Comparison of ENCODE assay signal across 8 cellular contexts in genomic region chr2:200810252-200810650, GRCh38. TPM values are rescaled to one million over a fixed set of nuclear protein-coding genes. Genes with fewer than 3 reads are reported as not detected.
DNase-seq lines count a peak whose midpoint lies in the region; ATAC-seq, FAIRE-seq and TF ChIP-seq lines count a peak whose summit lies in the region.

No MANE protein-coding gene starts in this region.

- peak overlapping the region; percentile 99 for H3K27ac Mint-ChIP-seq in activated T-cell treated with anti-CD3 and anti-CD28 coated beads, Interleukin-2, amount 50 U/mL, for 24 hours
- peak overlapping the region; percentile 96 for H3K27ac Mint-ChIP-seq in activated T-helper 2 cell treated with anti-CD3 and anti-CD28 coated beads, Interferon-gamma antibody, Interleukin-2, Interleukin-4, amounts not matched to agents 10 μg/mL and 5 μg/mL and 100 μg/mL, durations not matched to agents 14 hours and 24 hours and 36 hours

- no peak overlapping the region for H3K4me3 ChIP-seq in keratinocyte (ENCODE audit: control insufficient read depth in 2 of 3, extremely low read depth in 1 of 3, insufficient read depth in 2 of 3, low read depth in 1 of 3, low read length in 3 of 3)
- peak overlapping the region; percentile 71 to 93 (median 77) for H3K4me3 ChIP-seq in subcutaneous abdominal adipose tissue (ENCODE audit: low read depth in 1 of 5, low read length in 5 of 5)

- no peaks in the 10 kb centered on the region for H3K27me3 Mint-ChIP-seq in activated T-cell treated with anti-CD3 and anti-CD28 coated beads, Interleukin-2, amount 50 U/mL, for 24 hours
- no peaks in the 10 kb centered on the region for H3K27me3 Mint-ChIP-seq in activated T-helper 2 cell treated with anti-CD3 and anti-CD28 coated beads, Interferon-gamma antibody, Interleukin-2, Interleukin-4, amounts not matched to agents 10 μg/mL and 5 μg/mL and 100 μg/mL, durations not matched to agents 14 hours and 24 hours and 36 hours (ENCODE audit: low read depth)

- H2AFZ ChIP-seq in keratinocyte (ENCODE audit: control insufficient read depth, low read length): peak overlapping the region; percentile 66

- H3K36me3 ChIP-seq in keratinocyte (ENCODE audit: control insufficient read depth in 2 of 2, extremely low read depth in 1 of 2, insufficient read depth in 2 of 2, low read length in 2 of 2): peaks cover 9 to 15% of the 10 kb centered on the region in 2 experiments
- peaks cover 11 to 18% (median 17%) of the 10 kb centered on the region in 5 donors for H3K36me3 ChIP-seq in subcutaneous abdominal adipose tissue (ENCODE audit: control insufficient read depth in 5 of 5, insufficient read depth in 5 of 5, low read length in 5 of 5)

- H3K4me2 ChIP-seq in keratinocyte (ENCODE audit: control insufficient read depth, extremely low read depth, insufficient read depth, low read depth, low read length): peak overlapping the region; percentile 97

- ATAC-seq in GM19455 (IDR thresholded peaks at IDR 0.05; ENCODE audit: unreplicated experiment): no peak

- peak overlapping the region; percentile 93 for H3K4me3 Mint-ChIP-seq in activated T-cell treated with anti-CD3 and anti-CD28 coated beads, Interleukin-2, amount 50 U/mL, for 24 hours
- peak overlapping the region; percentile 88 for H3K4me3 Mint-ChIP-seq in activated T-helper 2 cell treated with anti-CD3 and anti-CD28 coated beads, Interferon-gamma antibody, Interleukin-2, Interleukin-4, amounts not matched to agents 10 μg/mL and 5 μg/mL and 100 μg/mL, durations not matched to agents 14 hours and 24 hours and 36 hours (ENCODE audit: low read depth)

- H3K4me1 Mint-ChIP-seq in activated T-cell treated with anti-CD3 and anti-CD28 coated beads, Interleukin-2, amount 50 U/mL, for 24 hours (ENCODE audit: low read depth): peaks cover 42% of the 10 kb centered on the region
- H3K4me1 Mint-ChIP-seq in activated T-helper 2 cell treated with anti-CD3 and anti-CD28 coated beads, Interferon-gamma antibody, Interleukin-2, Interleukin-4, amounts not matched to agents 10 μg/mL and 5 μg/mL and 100 μg/mL, durations not matched to agents 14 hours and 24 hours and 36 hours (ENCODE audit: low read depth): peaks cover 33% of the 10 kb centered on the region

- peaks cover 35% of the 10 kb centered on the region for H3K79me2 ChIP-seq in keratinocyte (ENCODE audit: control insufficient read depth, insufficient read depth, low read length)

- H3K27me3 ChIP-seq in keratinocyte (ENCODE audit: control insufficient read depth, extremely low read depth, insufficient read depth, low read length) (no peaks in the 10 kb centered on the region), subcutaneous abdominal adipose tissue (ENCODE audit: control insufficient read depth in 5 of 5, insufficient read depth in 4 of 5, low read length in 5 of 5) (no peaks in the 10 kb centered on the region)

- H4K20me1 ChIP-seq in keratinocyte (ENCODE audit: control insufficient read depth, extremely low read depth, insufficient read depth, low read length): peaks cover 9% of the 10 kb centered on the region

- no peak for TF ChIP-seq CTCF in keratinocyte (optimal IDR thresholded peaks at IDR 0.05 in 1 of 3, IDR thresholded peaks at IDR 0.05 in 1 of 3, conservative IDR thresholded peaks at IDR 0.05 in 1 of 3; ENCODE audit: extremely low read depth in 1 of 3, insufficient read depth in 2 of 3, low read length in 3 of 3)

- no peaks in the 10 kb centered on the region for H3K9me3 ChIP-seq in keratinocyte (ENCODE audit: control insufficient read depth, low read depth, low read length)
- H3K9me3 ChIP-seq in subcutaneous abdominal adipose tissue (ENCODE audit: control insufficient read depth in 5 of 5, low read length in 5 of 5): no peaks in the 10 kb centered on the region

- no peak overlapping the region for H3K9ac ChIP-seq in keratinocyte (ENCODE audit: control insufficient read depth, extremely low read depth, insufficient read depth, low read length)
- peak overlapping the region; percentile 66 to 99 (median 79) for H3K9ac ChIP-seq in subcutaneous abdominal adipose tissue (ENCODE audit: low read length in 5 of 5)

- H3K27ac ChIP-seq in keratinocyte (ENCODE audit: control insufficient read depth, insufficient read depth, low read length) (no peak overlapping the region), subcutaneous abdominal adipose tissue (ENCODE audit: low read depth, low read length) (peak overlapping the region; percentile 98)

- intact Hi-C loops in activated T-helper 2 cell treated with anti-CD3 and anti-CD28 coated beads, Interferon-gamma antibody, Interleukin-2, Interleukin-4, amounts not matched to agents 10 μg/mL and 5 μg/mL and 100 μg/mL, durations not matched to agents 14 hours and 24 hours and 36 hours (cut with micrococcal nuclease): loop anchor here (2.0 to 5.0 kb wide), 3 partner anchors 283 to 853 kb away; partner anchors contain the start of genes CFLAR, MAIP1, SGO2 and TYW5

- H3K9me1 ChIP-seq in keratinocyte (ENCODE audit: control insufficient read depth, extremely low read depth, insufficient read depth, low read length): no peaks in the 10 kb centered on the region

- dilution Hi-C loops in keratinocyte (cut with MboI; ENCODE audit: extremely low pct_ligation_motif_present, low sequenced_read_pairs): no loop called here

- H3K9me3 Mint-ChIP-seq in activated T-cell treated with anti-CD3 and anti-CD28 coated beads, Interleukin-2, amount 50 U/mL, for 24 hours: no peaks in the 10 kb centered on the region
- H3K9me3 Mint-ChIP-seq in activated T-helper 2 cell treated with anti-CD3 and anti-CD28 coated beads, Interferon-gamma antibody, Interleukin-2, Interleukin-4, amounts not matched to agents 10 μg/mL and 5 μg/mL and 100 μg/mL, durations not matched to agents 14 hours and 24 hours and 36 hours: no peaks in the 10 kb centered on the region

- H3K36me3 Mint-ChIP-seq in activated T-cell treated with anti-CD3 and anti-CD28 coated beads, Interleukin-2, amount 50 U/mL, for 24 hours (ENCODE audit: low read depth): peaks cover 34% of the 10 kb centered on the region
- H3K36me3 Mint-ChIP-seq in activated T-helper 2 cell treated with anti-CD3 and anti-CD28 coated beads, Interferon-gamma antibody, Interleukin-2, Interleukin-4, amounts not matched to agents 10 μg/mL and 5 μg/mL and 100 μg/mL, durations not matched to agents 14 hours and 24 hours and 36 hours (ENCODE audit: low read depth): peaks cover 32% of the 10 kb centered on the region

- DNase-seq in activated T-cell treated with anti-CD3 and anti-CD28 coated beads, Interleukin-2, amount 50 U/mL, for 24 hours: no peak
- no peak for DNase-seq in activated T-cell treated with anti-CD3 and anti-CD28 coated beads, Interleukin-2, amount 50 U/mL, for 48 hours
- DNase-seq in activated T-helper 2 cell treated with anti-CD3 and anti-CD28 coated beads, Interferon-gamma antibody, Interleukin-2, Interleukin-4, amounts not matched to agents 10 μg/mL and 5 μg/mL and 100 μg/mL, durations not matched to agents 14 hours and 24 hours and 36 hours (ENCODE audit: low spot score): no peak
- no peak for DNase-seq in keratinocyte (ENCODE audit: low read depth, low spot score)
- DNase-seq in activated gamma-delta T cell treated with Interleukin-2 at 50 U/mL for 16 hours: no peak
- no peak for DNase-seq in NCI-H345 (lab: John Stamatoyannopoulos, UW)

- no peak for FAIRE-seq in keratinocyte (lab: Jason Lieb, UNC)

- H3K4me1 ChIP-seq in keratinocyte (ENCODE audit: control insufficient read depth, extremely low read depth, insufficient read depth, low read length): peaks cover 24% of the 10 kb centered on the region
- peaks cover 7 to 45% (median 37%) of the 10 kb centered on the region in 5 donors for H3K4me1 ChIP-seq in subcutaneous abdominal adipose tissue (ENCODE audit: control insufficient read depth in 5 of 5, insufficient read depth in 5 of 5, low read length in 5 of 5)

RNA-seq across cellular contexts. Expression of gene BZW1, which starts 1.5 kb away (rescaled TPM):
- total RNA-seq in activated T-helper 2 cell treated with anti-CD3 and anti-CD28 coated beads, Interferon-gamma antibody, Interleukin-2, Interleukin-4, amounts not matched to agents 10 μg/mL and 5 μg/mL and 100 μg/mL, durations not matched to agents 14 hours and 24 hours and 36 hours: 548 and 571 TPM in 2 replicates
- 297 to 402 TPM (median 326 TPM) in 3 replicates for polyA plus RNA-seq in keratinocyte
- 552 TPM for polyA plus RNA-seq in keratinocyte (2011; ENCODE audit: low read depth)
- 254 and 501 TPM in 2 replicates for polyA plus RNA-seq in keratinocyte (2011; cell fraction: cytosol; rRNA removed)
- polyA plus RNA-seq in keratinocyte (2011; cell fraction: nucleus; rRNA removed): 251 and 289 TPM in 2 replicates
- 318 and 409 TPM in 2 replicates for polyA plus RNA-seq in keratinocyte (2012; ENCODE audit: low replicate concordance)
- 283 to 517 TPM (median 357 TPM) in 3 replicates for polyA minus RNA-seq in keratinocyte
- 315 TPM for polyA minus RNA-seq in keratinocyte (2011; cell fraction: cytosol; rRNA and poly(A)+ RNA removed)
- 128 and 247 TPM in 2 replicates for polyA minus RNA-seq in keratinocyte (2011; cell fraction: nucleus; rRNA and poly(A)+ RNA removed)

RNA-seq across cellular contexts. Expression of gene CLK1, which starts 54.2 kb away (rescaled TPM):
- total RNA-seq in activated T-helper 2 cell treated with anti-CD3 and anti-CD28 coated beads, Interferon-gamma antibody, Interleukin-2, Interleukin-4, amounts not matched to agents 10 μg/mL and 5 μg/mL and 100 μg/mL, durations not matched to agents 14 hours and 24 hours and 36 hours: 114 and 122 TPM in 2 replicates
- polyA plus RNA-seq in keratinocyte: 40.2 to 70.4 TPM (median 48.0 TPM) in 3 replicates
- 350 TPM for polyA plus RNA-seq in keratinocyte (2011; ENCODE audit: low read depth)
- polyA plus RNA-seq in keratinocyte (2011; cell fraction: cytosol; rRNA removed): 11.0 and 26.5 TPM in 2 replicates
- 83.7 and 132 TPM in 2 replicates for polyA plus RNA-seq in keratinocyte (2011; cell fraction: nucleus; rRNA removed)
- 31.6 and 131 TPM in 2 replicates for polyA plus RNA-seq in keratinocyte (2012; ENCODE audit: low replicate concordance)
- 6.5 to 35.2 TPM (median 14.1 TPM) in 3 replicates for polyA minus RNA-seq in keratinocyte
- 18.4 TPM for polyA minus RNA-seq in keratinocyte (2011; cell fraction: cytosol; rRNA and poly(A)+ RNA removed)
- 29.6 and 52.5 TPM in 2 replicates for polyA minus RNA-seq in keratinocyte (2011; cell fraction: nucleus; rRNA and poly(A)+ RNA removed)

Comparison
In these comparisons a context has a peak if more than half of its experiments do, and no peak if none do; other contexts are left out.
1. H3K4me3 ChIP-seq: peak in subcutaneous abdominal adipose tissue (5 of 5); none in keratinocyte (0 of 3).